ENCODE assay signal across 10 cellular contexts in genomic region chr20:3788685-3789155, GRCh38. TPM values are rescaled to one million over a fixed set of nuclear protein-coding genes. Genes with fewer than 3 reads are reported as not detected.
DNase-seq lines count a peak whose midpoint lies in the region; ATAC-seq and TF ChIP-seq lines count a peak whose summit lies in the region.
"Had no signal": no experiment of that assay in that cellular context is flagged by ENCODE, and none has a peak within 500 bp of the region (broad histone marks: within the 10 kb centered on the region; RNA-seq: fewer than 3 reads in every experiment).

No MANE protein-coding gene starts in this region.

- H3K9me2 ChIP-seq in DOHH2 (replicated peaks; ENCODE audit: control insufficient read depth, low read length), result no peaks in the 10 kb centered on the region

- no peak overlapping the region for H2BK15ac ChIP-seq in mesenchymal stem cell (ENCODE audit: low read depth, poor library complexity, severe bottlenecking)

- no peak overlapping the region for H2BK120ac ChIP-seq in mesenchymal stem cell (ENCODE audit: low read depth, low read length)

- no peak overlapping the region for H3K23ac ChIP-seq in mesenchymal stem cell (ENCODE audit: low read length in 2 of 2)

- H3K27ac ChIP-seq in DOHH2 (ENCODE audit: low read depth, low read length), result no peak overlapping the region
- H3K27ac ChIP-seq in mesenchymal stem cell (ENCODE audit: low read length, poor library complexity, severe bottlenecking), result no peak overlapping the region

- ATAC-seq in GM18520 (IDR thresholded peaks at IDR 0.05; ENCODE audit: unreplicated experiment) (no peak), GM21367 (IDR thresholded peaks at IDR 0.05; ENCODE audit: unreplicated experiment) (no peak)

- no peak for TF ChIP-seq CTCF in DOHH2 (IDR thresholded peaks at IDR 0.05; ENCODE audit: low read depth, low read length, poor library complexity, severe bottlenecking)

- H3K4me1 ChIP-seq in DOHH2 (ENCODE audit: control insufficient read depth, low read length) (peaks cover 41% of the 10 kb centered on the region), mesenchymal stem cell (ENCODE audit: control insufficient read depth, insufficient read depth, low read depth, low read length) (peaks cover 24% of the 10 kb centered on the region)

- H3K14ac ChIP-seq in mesenchymal stem cell (ENCODE audit: low read length in 2 of 2), result no peak overlapping the region

- H4K91ac ChIP-seq in mesenchymal stem cell (ENCODE audit: low read length), result no peak overlapping the region

- no peak overlapping the region for H3K4ac ChIP-seq in mesenchymal stem cell (ENCODE audit: low read depth in 1 of 2, low read length in 2 of 2)

- H3K9ac ChIP-seq in mesenchymal stem cell (ENCODE audit: low read length), result no peak overlapping the region

- no peak overlapping the region for H2AK5ac ChIP-seq in mesenchymal stem cell (ENCODE audit: low read length, severe bottlenecking)

- H2BK5ac ChIP-seq in mesenchymal stem cell (ENCODE audit: low read depth, low read length, poor library complexity, severe bottlenecking), result no peak overlapping the region

- no peak overlapping the region for H3K4me3 ChIP-seq in DOHH2 (ENCODE audit: low read length)
- H3K4me3 ChIP-seq in mesenchymal stem cell (ENCODE audit: insufficient read depth in 1 of 2, low read depth in 1 of 2, low read length in 2 of 2), result no peak overlapping the region

- peaks cover 6% of the 10 kb centered on the region; the same call in 1 of the 2 replicates for H3F3A ChIP-seq in DOHH2 (ENCODE audit: control insufficient read depth, insufficient read depth)

- H3K18ac ChIP-seq in mesenchymal stem cell (ENCODE audit: low read depth in 1 of 2, low read length in 2 of 2), result peak overlapping the region in 1 of 2 experiments; percentile 2

- peaks cover 16% of the 10 kb centered on the region for H3K36me3 ChIP-seq in DOHH2 (ENCODE audit: control insufficient read depth, low read length)
- H3K36me3 ChIP-seq in mesenchymal stem cell (ENCODE audit: control insufficient read depth in 1 of 2, insufficient read depth in 2 of 2, low read depth in 1 of 2, low read length in 2 of 2), result peaks cover 12 to 20% of the 10 kb centered on the region in 2 experiments

- peaks cover 9% of the 10 kb centered on the region; the same call in 1 of the 2 replicates for H4K20me1 ChIP-seq in DOHH2 (ENCODE audit: control insufficient read depth, insufficient read depth, low read depth, low read length)

- H3K27me3 ChIP-seq in DOHH2 (ENCODE audit: control insufficient read depth, low read length) (no peaks in the 10 kb centered on the region), mesenchymal stem cell (ENCODE audit: control insufficient read depth in 1 of 2, insufficient read depth in 1 of 2, low read length in 2 of 2) (no peaks in the 10 kb centered on the region)

- peaks cover 34% of the 10 kb centered on the region for H3K79me2 ChIP-seq in DOHH2 (ENCODE audit: control insufficient read depth, low read length)

- WGBS in mesenchymal stem cell, result 40% methylated on average over 4 of the region's 4 CpGs

- no peaks in the 10 kb centered on the region for H3K9me3 ChIP-seq in DOHH2 (ENCODE audit: control insufficient read depth, insufficient read depth, low read length)
- no peaks in the 10 kb centered on the region for H3K9me3 ChIP-seq in mesenchymal stem cell (ENCODE audit: control insufficient read depth, low read length)

- no peak overlapping the region for H4K8ac ChIP-seq in mesenchymal stem cell (ENCODE audit: low read length)

- H3K4me2 ChIP-seq in DOHH2 (ENCODE audit: low read length), result peak overlapping the region; percentile 26; the same call in 1 of the 2 replicates
- no peak overlapping the region for H3K4me2 ChIP-seq in mesenchymal stem cell (ENCODE audit: low read length, poor library complexity, severe bottlenecking)

- DNase-seq in NCI-H510A treated with DMSO at 0.1 percent for 48 hours (lab: John Stamatoyannopoulos, UW) (peak; percentile 50), NCI-H510A (lab: John Stamatoyannopoulos, UW) (no peak), SW480 (ENCODE audit: low spot score) (peak; percentile 52), mesenchymal stem cell (peak; percentile 22), amygdala (lab: John Stamatoyannopoulos, UW) (no peak)
- DNase-seq: Kasumi-1, NCI-H524 had no signal

- peaks cover 11% of the 10 kb centered on the region for H3K79me1 ChIP-seq in mesenchymal stem cell (replicated peaks; ENCODE audit: low read length, poor library complexity, severe bottlenecking)

- no peak overlapping the region for H2AFZ ChIP-seq in mesenchymal stem cell (ENCODE audit: low read depth, low read length)

- H2BK12ac ChIP-seq in mesenchymal stem cell (ENCODE audit: low read length in 2 of 2), result peak overlapping the region in 1 of 2 experiments; percentile 31

RNA-seq across cellular contexts. Expression of gene CENPB, which starts 2.2 kb away (rescaled TPM):
- polyA plus RNA-seq in mesenchymal stem cell (2013, experiment 1 of 2), result 38.0 TPM
- 38.0 TPM for polyA plus RNA-seq in mesenchymal stem cell (2013, experiment 2 of 2)

RNA-seq across cellular contexts. Expression of gene CDC25B, which starts 7.4 kb away (rescaled TPM):
- polyA plus RNA-seq in mesenchymal stem cell (2013, experiment 1 of 2), result 97.9 TPM
- polyA plus RNA-seq in mesenchymal stem cell (2013, experiment 2 of 2), result 95.2 TPM

RNA-seq across cellular contexts. Expression of gene SPEF1, which starts 7.5 kb away (rescaled TPM):
- polyA plus RNA-seq in mesenchymal stem cell (2013, experiment 1 of 2), result 0.07 TPM
- 0.07 TPM for polyA plus RNA-seq in mesenchymal stem cell (2013, experiment 2 of 2)

RNA-seq across cellular contexts. Expression of gene ADISSP, which starts 21.2 kb away (rescaled TPM):
- 39.5 TPM for polyA plus RNA-seq in mesenchymal stem cell (2013, experiment 1 of 2)
- polyA plus RNA-seq in mesenchymal stem cell (2013, experiment 2 of 2), result 36.9 TPM

RNA-seq across cellular contexts. Expression of gene AP5S1, which starts 31.6 kb away (rescaled TPM):
- 9.4 TPM for polyA plus RNA-seq in mesenchymal stem cell (2013, experiment 1 of 2)
- 9.5 TPM for polyA plus RNA-seq in mesenchymal stem cell (2013, experiment 2 of 2)

Comparison
In these comparisons a context has a peak if more than half of its experiments do, and no peak if none do; other contexts are left out.
1. DNase-seq: peak in NCI-H510A treated with DMSO at 0.1 percent for 48 hours (single experiment), SW480 (single experiment) and mesenchymal stem cell (single experiment); none in NCI-H510A (single experiment) and amygdala (0 of 56).